Comparison of ENCODE assay signal across 22 cellular contexts in genomic region chr13:108419768-108420167, GRCh38.
"Had no signal": no experiment of that assay in that cellular context is flagged by ENCODE, and none has a peak within 500 bp of the region (broad histone marks: within the 10 kb centered on the region; RNA-seq: fewer than 3 reads in every experiment).

No MANE protein-coding gene starts in this region.

- H3K4me1 Mint-ChIP-seq: brain had no signal

- DNase-seq: activated CD4-positive, alpha-beta memory T cell treated with anti-CD3 and anti-CD28 coated beads for 36 hours; activated CD4-positive, alpha-beta T cell treated with anti-CD3 and anti-CD28 coated beads, Interleukin-2, amount 10 ng/mL, durations not matched to agents 7 days and 5 days; activated CD4-positive, CD25-positive, alpha-beta regulatory T cell; activated CD8-positive, alpha-beta memory T cell treated with anti-CD3 and anti-CD28 coated beads for 24 hours; activated effector memory CD4-positive, alpha-beta T cell treated with anti-CD3 and anti-CD28 coated beads, Interleukin-2, amount 50 U/mL, for 16 hours; activated naive CD4-positive, alpha-beta T cell treated with Interleukin-2 at 50 U/mL for 16 hours; activated T-cell treated with anti-CD3 and anti-CD28 coated beads, Interleukin-2, amount 50 U/mL, for 4 hours; amygdala; NCI-H1048; NCI-H146; NCI-H187 treated with DMSO at 0.1 percent for 48 hours; NCI-H2081 treated with DMSO at 0.1 percent for 48 hours; NCI-H446; NCI-H524; SIG-M5; T-cell; T1000 had no signal

- H3K27ac ChIP-seq: cardiac muscle cell, VCaP had no signal

- H3K4me3 Mint-ChIP-seq: activated CD4-positive, alpha-beta memory T cell treated with anti-CD3 and anti-CD28 coated beads for 36 hours; activated CD4-positive, alpha-beta T cell treated with anti-CD3 and anti-CD28 coated beads, Interleukin-2, amount 10 ng/mL, durations not matched to agents 7 days and 5 days; activated T-cell treated with anti-CD3 and anti-CD28 coated beads, Interleukin-2, amount 50 U/mL, for 4 hours; brain; T-cell had no signal

- H3K36me3 ChIP-seq: cardiac muscle cell had no signal

- H3K4me3 ChIP-seq: cardiac muscle cell had no signal

- H3K27ac Mint-ChIP-seq: activated CD4-positive, alpha-beta memory T cell treated with anti-CD3 and anti-CD28 coated beads for 36 hours; activated CD4-positive, alpha-beta T cell treated with anti-CD3 and anti-CD28 coated beads, Interleukin-2, amount 10 ng/mL, durations not matched to agents 7 days and 5 days; activated naive CD4-positive, alpha-beta T cell treated with anti-CD3 and anti-CD28 coated beads, Interleukin-2, amount 50 U/mL, for 72 hours; brain; T-cell had no signal

- H3K27me3 ChIP-seq: cardiac muscle cell had no signal

- ATAC-seq: activated naive CD4-positive, alpha-beta T cell treated with anti-CD3 and anti-CD28 coated beads, Interleukin-2, amount 50 U/mL, for 72 hours; activated T-cell treated with anti-CD3 and anti-CD28 coated beads, Interleukin-2, amount 50 U/mL, for 4 hours; T-cell had no signal

- H3K27me3 Mint-ChIP-seq: activated CD4-positive, alpha-beta memory T cell treated with anti-CD3 and anti-CD28 coated beads for 36 hours; activated CD4-positive, alpha-beta T cell treated with anti-CD3 and anti-CD28 coated beads, Interleukin-2, amount 10 ng/mL, durations not matched to agents 7 days and 5 days; T-cell had no signal

- FAIRE-seq: astrocyte had no signal

- H3K36me3 Mint-ChIP-seq: brain had no signal
